In genomic region chr15:80568298-80568697, GRCh38 we compare ENCODE assay signal across 15 cellular contexts.
DNase-seq lines count a peak whose midpoint lies in the region; ATAC-seq, FAIRE-seq and TF ChIP-seq lines count a peak whose summit lies in the region.
"Had no signal": no experiment of that assay in that cellular context is flagged by ENCODE, and none has a peak within 500 bp of the region (broad histone marks: within the 10 kb centered on the region; RNA-seq: fewer than 3 reads in every experiment).

No MANE protein-coding gene starts in this region.

- BruUV-seq in IMR-90 (replicated peaks; lab: Mats Ljungman, UMichigan), result no TSS peak

- peak overlapping the region; percentile 35 to 89 for H4K8ac ChIP-seq in IMR-90 (ENCODE audit: low read depth in 2 of 2, low read length in 2 of 2)

- no peak overlapping the region for H3K4me3 ChIP-seq in IMR-90 (ENCODE audit: insufficient read depth, low read depth, low read length)
- H3K4me3 ChIP-seq in cardiac fibroblast (replicated peaks in 1 of 2; ENCODE audit: low read depth in 2 of 2, low read length in 2 of 2), result no peak overlapping the region
- no peak overlapping the region for H3K4me3 ChIP-seq in keratinocyte (ENCODE audit: control insufficient read depth in 2 of 3, extremely low read depth in 1 of 3, insufficient read depth in 2 of 3, low read depth in 1 of 3, low read length in 3 of 3)
- H3K4me3 ChIP-seq: gastrocnemius medialis, lower lobe of right lung, MG63, thyroid gland had no signal

- peak overlapping the region; percentile 43; the same call in 1 of the 2 replicates for H3K23ac ChIP-seq in IMR-90 (ENCODE audit: low read depth, low read length)

- peak overlapping the region; percentile 85 for H4K91ac ChIP-seq in IMR-90 (ENCODE audit: insufficient read depth, low read depth, low read length)

- H3K14ac ChIP-seq in IMR-90 (replicated peaks; ENCODE audit: low read depth, low read length), result peak overlapping the region; percentile 73

- H2BK20ac ChIP-seq in IMR-90 (ENCODE audit: low read depth, low read length), result peak overlapping the region; percentile 89

- CTCF ChIA-PET in IMR-90 (lab: Yijun Ruan, JAX), result interaction anchor here (0.5 to 4.1 kb wide), 20 partner anchors 11 to 422 kb away, joined by 3 to 50 read pairs (median 5); partner anchors contain the start of gene CEMIP

- no peak for ATAC-seq in IMR-90 (ENCODE audit: low read depth)
- no peak for ATAC-seq in GM18517 (IDR thresholded peaks at IDR 0.05; ENCODE audit: unreplicated experiment)
- no peak for ATAC-seq in HG02642 (IDR thresholded peaks at IDR 0.05; ENCODE audit: poor library complexity, unreplicated experiment)

- DNase-seq in A172 (ENCODE audit: low spot score), result peak; percentile 21
- peak; percentile 48 for DNase-seq in IMR-90
- peak; percentile 33 to 81 for DNase-seq in cardiac fibroblast (ENCODE audit: low read depth in 2 of 2)
- peak; percentile 60 for DNase-seq in keratinocyte (ENCODE audit: low read depth, low spot score)
- DNase-seq in SK-N-DZ (ENCODE audit: low spot score), result no peak
- no peak for DNase-seq in NCI-H526 treated with DMSO at 0.1 percent for 48 hours (lab: John Stamatoyannopoulos, UW)
- DNase-seq: activated CD4-positive, alpha-beta T cell treated with anti-CD3 and anti-CD28 coated beads for 1 hour; effector CD4-positive, alpha-beta T cell; lower lobe of right lung; stimulated activated CD4-positive, alpha-beta T cell treated with anti-CD3 and anti-CD28 coated beads, Interleukin-1b, Interleukin-23, amount 100 ng/mL, for 48 hours had no signal

- TF ChIP-seq CTCF in IMR-90 (conservative IDR thresholded peaks at IDR 0.05; ENCODE audit: low read depth, low read length) (no peak), cardiac fibroblast (IDR thresholded peaks at IDR 0.05; ENCODE audit: low read depth, low read length) (no peak), keratinocyte (optimal IDR thresholded peaks at IDR 0.05 in 1 of 3, IDR thresholded peaks at IDR 0.05 in 1 of 3, conservative IDR thresholded peaks at IDR 0.05 in 1 of 3; ENCODE audit: extremely low read depth in 1 of 3, insufficient read depth in 2 of 3, low read length in 3 of 3) (no peak)

- H2AFZ ChIP-seq in IMR-90 (replicated peaks; ENCODE audit: low read length, poor library complexity) (peak overlapping the region; percentile 10), keratinocyte (ENCODE audit: control insufficient read depth, low read length) (peak overlapping the region; percentile 12)

- no peaks in the 10 kb centered on the region for H3K79me2 ChIP-seq in keratinocyte (ENCODE audit: control insufficient read depth, insufficient read depth, low read length)

- H2BK5ac ChIP-seq in IMR-90 (ENCODE audit: low read depth, low read length, poor library complexity, severe bottlenecking), result peak overlapping the region; percentile 41

- H3K9me3 ChIP-seq in IMR-90 (ENCODE audit: control insufficient read depth, insufficient read depth, low read length) (no peaks in the 10 kb centered on the region), keratinocyte (ENCODE audit: control insufficient read depth, low read depth, low read length) (no peaks in the 10 kb centered on the region)
- H3K9me3 ChIP-seq: gastrocnemius medialis, lower lobe of right lung, MG63, thyroid gland had no signal

- H3K9me1 ChIP-seq in IMR-90 (ENCODE audit: insufficient read depth, low read length) (peaks cover 22% of the 10 kb centered on the region), keratinocyte (ENCODE audit: control insufficient read depth, extremely low read depth, insufficient read depth, low read length) (no peaks in the 10 kb centered on the region)

- H3K18ac ChIP-seq in IMR-90 (ENCODE audit: low read depth, low read length), result peak overlapping the region; percentile 51

- H3K56ac ChIP-seq in IMR-90 (ENCODE audit: extremely low read depth, insufficient read depth, low read length), result no peak overlapping the region

- H3K27me3 ChIP-seq in IMR-90 (ENCODE audit: control insufficient read depth, insufficient read depth, low read length) (no peaks in the 10 kb centered on the region), keratinocyte (ENCODE audit: control insufficient read depth, extremely low read depth, insufficient read depth, low read length) (no peaks in the 10 kb centered on the region)
- H3K27me3 ChIP-seq: gastrocnemius medialis, MG63, thyroid gland had no signal

- H3K4me1 ChIP-seq in IMR-90 (ENCODE audit: control insufficient read depth, insufficient read depth, low read length) (peaks cover 16% of the 10 kb centered on the region), keratinocyte (ENCODE audit: control insufficient read depth, extremely low read depth, insufficient read depth, low read length) (peaks cover 15% of the 10 kb centered on the region)
- H3K4me1 ChIP-seq: gastrocnemius medialis had no signal

- peak overlapping the region; percentile 96 for H2BK120ac ChIP-seq in IMR-90 (ENCODE audit: low read depth, low read length)

- peaks cover 8 to 20% of the 10 kb centered on the region in 2 experiments; a peak in 3 of 4 replicates for H3K79me1 ChIP-seq in IMR-90 (ENCODE audit: low read depth in 1 of 2, low read length in 2 of 2)

- dilution Hi-C loops in IMR-90 (cut with HindIII; ENCODE audit: low sequenced_read_pairs, unreplicated experiment) (no loop called here), keratinocyte (cut with MboI; ENCODE audit: extremely low pct_ligation_motif_present, low sequenced_read_pairs) (no loop called here)

- peak overlapping the region; percentile 91 for H2AK5ac ChIP-seq in IMR-90 (ENCODE audit: low read depth, low read length)

- H3K27ac ChIP-seq in IMR-90 (ENCODE audit: insufficient read depth, low read length) (peak overlapping the region; percentile 31; the same call in 1 of the 2 replicates), keratinocyte (ENCODE audit: control insufficient read depth, insufficient read depth, low read length) (no peak overlapping the region)
- H3K27ac ChIP-seq: gastrocnemius medialis, lower lobe of right lung, thyroid gland had no signal

- peaks cover 27% of the 10 kb centered on the region for H3K36me3 ChIP-seq in IMR-90 (ENCODE audit: control insufficient read depth, insufficient read depth, low read length)
- no peaks in the 10 kb centered on the region for H3K36me3 ChIP-seq in keratinocyte (ENCODE audit: control insufficient read depth in 2 of 2, extremely low read depth in 1 of 2, insufficient read depth in 2 of 2, low read length in 2 of 2)
- H3K36me3 ChIP-seq: gastrocnemius medialis, lower lobe of right lung, MG63, thyroid gland had no signal

- TF ChIP-seq RAD21 in IMR-90 (IDR thresholded peaks at IDR 0.05; ENCODE audit: low read length), result no peak

- no peaks in the 10 kb centered on the region for H4K20me1 ChIP-seq in IMR-90 (ENCODE audit: insufficient read depth, low read length)
- no peaks in the 10 kb centered on the region for H4K20me1 ChIP-seq in keratinocyte (ENCODE audit: control insufficient read depth, extremely low read depth, insufficient read depth, low read length)

- H2AK9ac ChIP-seq in IMR-90 (replicated peaks; ENCODE audit: low read depth, low read length, poor library complexity), result peak overlapping the region; percentile 58

- peak overlapping the region; percentile 83; the same call in 2 of the 3 replicates for H2BK15ac ChIP-seq in IMR-90 (ENCODE audit: low read depth, low read length)

- intact Hi-C loops in IMR-90 (cut with micrococcal nuclease), result loop anchor here (5.0 kb wide), 1 partner anchor 404 kb away; no protein-coding TSS in a partner anchor

- no peak for TF ChIP-seq POLR2A in IMR-90 (IDR thresholded peaks at IDR 0.05; ENCODE audit: low read depth, low read length)

- H3K4ac ChIP-seq in IMR-90 (ENCODE audit: low read depth, low read length), result peak overlapping the region; percentile 85

- H3K9ac ChIP-seq in IMR-90 (ENCODE audit: low read depth, low read length), result 0 out of 2 replicates have a peak overlapping the region, but pooled peaks have one; percentile 6
- H3K9ac ChIP-seq in keratinocyte (ENCODE audit: control insufficient read depth, extremely low read depth, insufficient read depth, low read length), result no peak overlapping the region

- FAIRE-seq in keratinocyte (lab: Jason Lieb, UNC), result no peak

- POLR2A ChIA-PET in IMR-90 (lab: Charles Lee; ENCODE audit: unreplicated experiment), result interaction anchor here (1.0 to 1.3 kb wide), 2 partner anchors 127 to 208 kb away, joined by 3 read pairs; partner anchors contain the start of gene ABHD17C

- WGBS in IMR-90 (ENCODE audit: extremely low coverage in 2 of 2, insufficient read length in 1 of 2), 2 experiments, result 100% methylated on average over 4 of the region's 8 CpGs; no CpG with 5 or more reads in 1 of the 2 experiments

- in situ Hi-C loops in IMR-90 (cut with MboI; ENCODE audit: low sequenced_read_pairs), result loop anchor here (5.0 kb wide), 3 partner anchors 111 to 404 kb away; partner anchors contain the start of gene CEMIP

- peak overlapping the region; percentile 76 for H4K5ac ChIP-seq in IMR-90 (ENCODE audit: low read depth, low read length)

- H3K4me2 ChIP-seq in IMR-90 (ENCODE audit: low read depth, low read length) (no peak overlapping the region), keratinocyte (ENCODE audit: control insufficient read depth, extremely low read depth, insufficient read depth, low read depth, low read length) (no peak overlapping the region)

TF ChIP-seq in IMR-90, 13 proteins besides CTCF, POLR2A, EP300 and RAD21:
- TF ChIP-seq MAZ (IDR thresholded peaks at IDR 0.05; ENCODE audit: borderline replicate concordance, low read depth, low read length) (no peak), RFX5 (IDR thresholded peaks at IDR 0.05; ENCODE audit: low read depth, low read length) (no peak), FOS (IDR thresholded peaks at IDR 0.05; ENCODE audit: low read depth, low read length) (no peak), MXI1 (IDR thresholded peaks at IDR 0.05; ENCODE audit: borderline replicate concordance, low read depth, low read length) (no peak), BHLHE40 (IDR thresholded peaks at IDR 0.05; ENCODE audit: low read depth, low read length) (no peak), SMC3 (IDR thresholded peaks at IDR 0.05; ENCODE audit: low read depth, low read length) (no peak), MAFK (IDR thresholded peaks at IDR 0.05; ENCODE audit: low read depth, low read length) (no peak)

Comparison
In these comparisons a context has a peak if more than half of its experiments do, and no peak if none do; other contexts are left out.
1. DNase-seq: peak in A172 (single experiment), IMR-90 (single experiment), cardiac fibroblast (2 of 2) and keratinocyte (single experiment); none in SK-N-DZ (single experiment) and NCI-H526 treated with DMSO at 0.1 percent for 48 hours (single experiment).